25 cellular contexts compared by ENCODE assay signal in the genomic region with DNA sequence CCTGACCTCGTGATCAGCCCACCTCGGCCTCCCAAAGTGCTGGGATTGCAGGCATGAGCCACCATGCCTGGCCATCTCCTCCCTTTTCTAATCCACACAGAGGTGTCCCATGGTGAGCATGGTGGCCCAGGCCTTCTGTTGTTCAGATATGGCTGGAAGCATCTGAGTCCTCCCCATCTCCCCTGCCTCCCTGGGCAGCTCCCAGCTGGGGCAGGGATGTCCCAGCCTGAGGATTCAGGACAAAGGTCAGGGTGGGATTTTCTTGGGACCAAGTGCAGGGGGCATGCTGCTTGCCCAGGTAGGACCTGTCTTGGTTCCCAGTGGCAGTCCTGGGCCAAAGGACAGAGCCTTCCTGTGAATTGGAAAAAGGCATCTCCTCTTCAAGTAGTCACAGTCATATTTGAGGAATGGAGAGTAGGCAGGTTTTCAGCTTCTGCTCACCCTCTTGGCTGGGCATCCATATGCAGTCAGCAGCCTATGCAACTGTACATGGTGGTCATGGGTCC. TPM values are rescaled to one million over a fixed set of nuclear protein-coding genes. Genes with fewer than 3 reads are reported as not detected.
"Had no signal": no experiment of that assay in that cellular context is flagged by ENCODE, and none has a peak within 500 bp of the region (broad histone marks: within the 10 kb centered on the region; RNA-seq: fewer than 3 reads in every experiment).

No MANE protein-coding gene starts in this region.

- H3K27ac ChIP-seq: RWPE1, SJCRH30 had no signal

- ATAC-seq: Panc1, PC-3, Right ventricle myocardium inferior, SK-N-SH treated with all-trans-retinoic acid at 6 μM for 48 hours had no signal

- H3K4me3 ChIP-seq: SJCRH30 had no signal

- H3K27me3 ChIP-seq: SJCRH30 had no signal

- H3K9me3 ChIP-seq: SJCRH30 had no signal

- DNase-seq: KBM-7; MV-4-11; NCI-H1048; NCI-H1105; NCI-H1417; NCI-H1436 treated with DMSO at 0.1 percent for 48 hours; NCI-H1694; NCI-H187 treated with DMSO at 0.1 percent for 48 hours; NCI-H2029 treated with DMSO at 0.1 percent for 48 hours; NCI-H2171 treated with DMSO at 0.1 percent for 48 hours; NCI-H2227 treated with DMSO at 0.1 percent for 48 hours; NCI-H446; NCI-H510A; NCI-H524 treated with DMSO at 0.1 percent for 48 hours; NCI-H69; NCI-H774; NK-92 treated with Interleukin-12 subunit alpha and Interleukin-12 subunit beta, amount 100 ng/mL, for 24 hours; PC-3; SHP77 treated with DMSO at 0.1 percent for 48 hours; SJCRH30 had no signal

- H3K36me3 ChIP-seq: SJCRH30 had no signal

- H3K4me1 ChIP-seq: SJCRH30 had no signal

RNA-seq across cellular contexts. Expression of a gene that starts 10.8 kb away (rescaled TPM):
- total RNA-seq: HT-29 had no signal
